Comparison of ENCODE assay signal across 13 cellular contexts in the genomic region with DNA sequence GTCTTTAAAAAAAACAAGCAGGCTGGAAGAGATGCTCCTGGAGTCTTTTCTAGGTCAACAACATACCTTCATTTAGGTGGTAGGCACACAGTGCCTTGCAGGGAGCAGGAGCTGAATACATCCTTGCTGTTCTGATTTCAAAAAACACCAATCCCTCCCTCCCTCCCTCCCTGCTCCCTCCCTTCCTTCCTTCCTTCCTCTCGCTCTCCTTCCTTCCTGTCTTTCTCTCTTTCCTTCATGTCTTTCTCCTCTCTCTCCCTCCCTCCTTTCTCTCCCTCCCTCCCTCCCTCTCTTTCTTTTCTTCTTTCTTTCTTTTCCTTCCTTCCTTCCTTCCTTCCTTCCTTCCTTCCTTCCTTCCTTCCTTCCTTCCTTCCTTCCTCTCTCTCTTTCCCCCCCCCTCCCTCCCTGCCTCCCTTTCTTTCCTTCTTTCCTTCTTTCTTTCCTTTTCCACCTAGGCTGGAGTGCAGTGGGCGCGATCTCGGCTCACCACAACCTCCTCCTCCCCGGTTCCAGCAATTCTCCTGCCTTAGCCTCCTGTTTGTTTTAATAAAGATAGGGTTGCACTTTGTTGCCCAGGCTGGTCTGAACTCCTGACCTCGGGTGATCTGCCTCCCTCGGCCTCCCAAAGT.
DNase-seq lines count a peak whose midpoint lies in the region; ATAC-seq and TF ChIP-seq lines count a peak whose summit lies in the region.
"Had no signal": no experiment of that assay in that cellular context is flagged by ENCODE, and none has a peak within 500 bp of the region (broad histone marks: within the 10 kb centered on the region; RNA-seq: fewer than 3 reads in every experiment).

No MANE protein-coding gene starts in this region.

- H3K4me2 ChIP-seq in smooth muscle cell = peak overlapping the region; percentile 81
- no peak overlapping the region for H3K4me2 ChIP-seq in SK-N-SH

- peaks cover 11% of the 10 kb centered on the region for H3K4me1 Mint-ChIP-seq in activated CD8-positive, alpha-beta T cell treated with anti-CD3 and anti-CD28 coated beads for 36 hours (ENCODE audit: low read depth)
- peaks cover 3% of the 10 kb centered on the region for H3K4me1 Mint-ChIP-seq in activated CD8-positive, alpha-beta T cell treated with anti-CD3 and anti-CD28 coated beads, Interleukin-2, amount 10 ng/mL, durations not matched to agents 7 days and 5 days (ENCODE audit: low read depth)
- peaks cover 8 to 18% (median 18%) of the 10 kb centered on the region in 3 donors for H3K4me1 Mint-ChIP-seq in T-cell

- CTCF ChIA-PET in activated CD8-positive, alpha-beta T cell treated with anti-CD3 and anti-CD28 coated beads for 36 hours (lab: Charles Lee) = no interaction called here
- CTCF ChIA-PET in activated CD8-positive, alpha-beta T cell treated with anti-CD3 and anti-CD28 coated beads, Interleukin-2, amount 10 ng/mL, durations not matched to agents 7 days and 5 days (lab: Charles Lee) = interaction anchor here (0.7 kb wide), 1 partner anchor 13 kb away, joined by 3 read pairs; no protein-coding TSS in a partner anchor
- CTCF ChIA-PET in T-cell (lab: Charles Lee) (no interaction called here), SK-N-SH (lab: Yijun Ruan, JAX) (no interaction called here)

- POLR2A ChIA-PET in activated CD8-positive, alpha-beta T cell treated with anti-CD3 and anti-CD28 coated beads for 36 hours (lab: Charles Lee) = no interaction called here
- POLR2A ChIA-PET in activated CD8-positive, alpha-beta T cell treated with anti-CD3 and anti-CD28 coated beads, Interleukin-2, amount 10 ng/mL, durations not matched to agents 7 days and 5 days (lab: Charles Lee) = no interaction called here
- POLR2A ChIA-PET in T-cell (lab: Charles Lee) = no interaction called here
- POLR2A ChIA-PET in SK-N-SH (lab: Yijun Ruan, JAX) = no interaction called here

- no peaks in the 10 kb centered on the region for H3K36me3 Mint-ChIP-seq in activated CD8-positive, alpha-beta T cell treated with anti-CD3 and anti-CD28 coated beads for 36 hours (ENCODE audit: low read depth)
- no peaks in the 10 kb centered on the region for H3K36me3 Mint-ChIP-seq in activated CD8-positive, alpha-beta T cell treated with anti-CD3 and anti-CD28 coated beads, Interleukin-2, amount 10 ng/mL, durations not matched to agents 7 days and 5 days (ENCODE audit: low read depth)
- peaks cover 12% of the 10 kb centered on the region for H3K36me3 Mint-ChIP-seq in T-cell

- no peaks in the 10 kb centered on the region for H3K79me2 ChIP-seq in smooth muscle cell (ENCODE audit: low read depth)
- H3K79me2 ChIP-seq in SK-N-SH (ENCODE audit: insufficient read depth) = no peaks in the 10 kb centered on the region

- DNase-seq in activated CD8-positive, alpha-beta T cell treated with anti-CD3 and anti-CD28 coated beads for 36 hours = no peak
- DNase-seq in activated CD8-positive, alpha-beta T cell treated with anti-CD3 and anti-CD28 coated beads, Interleukin-2, amount 10 ng/mL, durations not matched to agents 7 days and 5 days = no peak
- DNase-seq in T-cell (no peak), iPS DF 6.9 (ENCODE audit: low read depth, low spot score) (no peak), smooth muscle cell (lab: John Stamatoyannopoulos, UW; ENCODE audit: unreplicated experiment) (no peak), ovary (no peak), SK-N-SH (no peak)
- DNase-seq: activated gamma-delta T cell; NCI-H1930; NK-92 treated with Interleukin-12 subunit alpha and Interleukin-12 subunit beta, amount 100 ng/mL, for 24 hours; sigmoid colon had no signal

- H2AFZ ChIP-seq in smooth muscle cell (ENCODE audit: low read depth) (peak overlapping the region; percentile 31), SK-N-SH (ENCODE audit: low read depth) (no peak overlapping the region)

- H3K27me3 ChIP-seq in iPS DF 6.9 (ENCODE audit: control insufficient read depth, insufficient read depth, low read length) (no peaks in the 10 kb centered on the region; the same call in 1 of the 2 replicates), smooth muscle cell (ENCODE audit: low read depth) (peaks cover 48% of the 10 kb centered on the region), ovary (peaks cover 2% of the 10 kb centered on the region), SK-N-SH (ENCODE audit: insufficient read depth) (no peaks in the 10 kb centered on the region)

- H3K9me3 Mint-ChIP-seq in activated CD8-positive, alpha-beta T cell treated with anti-CD3 and anti-CD28 coated beads for 36 hours = no peaks in the 10 kb centered on the region
- no peaks in the 10 kb centered on the region for H3K9me3 Mint-ChIP-seq in activated CD8-positive, alpha-beta T cell treated with anti-CD3 and anti-CD28 coated beads, Interleukin-2, amount 10 ng/mL, durations not matched to agents 7 days and 5 days (ENCODE audit: insufficient read depth)
- peaks cover 0 to 4% (median 0%) of the 10 kb centered on the region in 3 donors for H3K9me3 Mint-ChIP-seq in T-cell

- H4K20me1 ChIP-seq in smooth muscle cell (ENCODE audit: low read depth) (no peaks in the 10 kb centered on the region), SK-N-SH (ENCODE audit: insufficient read depth) (no peaks in the 10 kb centered on the region)

- no peak for TF ChIP-seq CTCF in activated CD8-positive, alpha-beta T cell treated with anti-CD3 and anti-CD28 coated beads for 36 hours (IDR thresholded peaks at IDR 0.05)
- TF ChIP-seq CTCF in smooth muscle cell (IDR thresholded peaks at IDR 0.05; ENCODE audit: borderline replicate concordance, insufficient read depth, poor library complexity, severe bottlenecking) (no peak), ovary (IDR thresholded peaks at IDR 0.05) (no peak), SK-N-SH (IDR thresholded peaks at IDR 0.05) (no peak)

- intact Hi-C loops in activated CD8-positive, alpha-beta T cell treated with anti-CD3 and anti-CD28 coated beads for 36 hours (cut with micrococcal nuclease) = no loop called here
- intact Hi-C loops in ovary (cut with DNase I) = no loop called here

- H3K27me3 Mint-ChIP-seq in activated CD8-positive, alpha-beta T cell treated with anti-CD3 and anti-CD28 coated beads for 36 hours = peaks cover 41% of the 10 kb centered on the region
- H3K27me3 Mint-ChIP-seq in activated CD8-positive, alpha-beta T cell treated with anti-CD3 and anti-CD28 coated beads, Interleukin-2, amount 10 ng/mL, durations not matched to agents 7 days and 5 days (ENCODE audit: low read depth) = peaks cover 42% of the 10 kb centered on the region
- H3K27me3 Mint-ChIP-seq in T-cell = peaks cover 36 to 57% of the 10 kb centered on the region in 2 donors

- H3F3A ChIP-seq in smooth muscle cell (ENCODE audit: low read depth) (no peaks in the 10 kb centered on the region), SK-N-SH (replicated peaks; ENCODE audit: insufficient read depth) (no peaks in the 10 kb centered on the region)

- no peak overlapping the region for H3K27ac Mint-ChIP-seq in activated CD8-positive, alpha-beta T cell treated with anti-CD3 and anti-CD28 coated beads for 36 hours
- H3K27ac Mint-ChIP-seq in activated CD8-positive, alpha-beta T cell treated with anti-CD3 and anti-CD28 coated beads, Interleukin-2, amount 10 ng/mL, durations not matched to agents 7 days and 5 days = no peak overlapping the region
- H3K27ac Mint-ChIP-seq in T-cell = no peak overlapping the region

- no peak for TF ChIP-seq RAD21 in SK-N-SH (IDR thresholded peaks at IDR 0.05; ENCODE audit: low read length)

- H3K4me3 Mint-ChIP-seq in activated CD8-positive, alpha-beta T cell treated with anti-CD3 and anti-CD28 coated beads for 36 hours = peak overlapping the region; percentile 60
- no peak overlapping the region for H3K4me3 Mint-ChIP-seq in activated CD8-positive, alpha-beta T cell treated with anti-CD3 and anti-CD28 coated beads, Interleukin-2, amount 10 ng/mL, durations not matched to agents 7 days and 5 days
- H3K4me3 Mint-ChIP-seq in T-cell = peak overlapping the region; percentile 48 to 72 (median 49)

- H3K36me3 ChIP-seq in iPS DF 6.9 (ENCODE audit: control insufficient read depth, insufficient read depth, low read length) = no peaks in the 10 kb centered on the region
- H3K36me3 ChIP-seq in smooth muscle cell (ENCODE audit: low read depth) = no peaks in the 10 kb centered on the region
- no peaks in the 10 kb centered on the region for H3K36me3 ChIP-seq in ovary
- no peaks in the 10 kb centered on the region for H3K36me3 ChIP-seq in SK-N-SH (replicated peaks in 1 of 2; ENCODE audit: control insufficient read depth in 1 of 2, insufficient read depth in 2 of 2, low read length in 1 of 2)
- H3K36me3 ChIP-seq: sigmoid colon had no signal

- H3K9ac ChIP-seq in smooth muscle cell (ENCODE audit: low read depth) = no peak overlapping the region
- no peak overlapping the region for H3K9ac ChIP-seq in SK-N-SH

- H3K4me3 ChIP-seq in iPS DF 6.9 (ENCODE audit: low read length) (peak overlapping the region; percentile 50; the same call in 1 of the 2 replicates), smooth muscle cell (peak overlapping the region; percentile 33), ovary (no peak overlapping the region), SK-N-SH (ENCODE audit: low read depth in 2 of 2, low read length in 1 of 2) (no peak overlapping the region)

- H3K4me1 ChIP-seq in iPS DF 6.9 (ENCODE audit: control insufficient read depth, insufficient read depth, low read length) (peaks cover 3% of the 10 kb centered on the region; the same call in 1 of the 2 replicates), smooth muscle cell (ENCODE audit: low read depth) (peaks cover 8% of the 10 kb centered on the region), ovary (ENCODE audit: insufficient read depth) (peaks cover 2% of the 10 kb centered on the region), SK-N-SH (ENCODE audit: control insufficient read depth in 1 of 2, insufficient read depth in 2 of 2, low read depth in 1 of 2, low read length in 1 of 2) (no peaks in the 10 kb centered on the region; a peak in 1 of 4 replicates)
- H3K4me1 ChIP-seq: sigmoid colon had no signal

- no peaks in the 10 kb centered on the region for H3K9me2 ChIP-seq in SK-N-SH

- H3K9me3 ChIP-seq in iPS DF 6.9 (ENCODE audit: control insufficient read depth, insufficient read depth, low read length) (no peaks in the 10 kb centered on the region), smooth muscle cell (replicated peaks; ENCODE audit: low read depth) (no peaks in the 10 kb centered on the region), ovary (no peaks in the 10 kb centered on the region), SK-N-SH (no peaks in the 10 kb centered on the region)
- H3K9me3 ChIP-seq: sigmoid colon, testis had no signal

- no peak for ATAC-seq in activated CD8-positive, alpha-beta T cell treated with anti-CD3 and anti-CD28 coated beads for 36 hours
- no peak for ATAC-seq in activated CD8-positive, alpha-beta T cell treated with anti-CD3 and anti-CD28 coated beads, Interleukin-2, amount 10 ng/mL, durations not matched to agents 7 days and 5 days
- no peak for ATAC-seq in T-cell (replicated peaks in 1 of 4)
- ATAC-seq in GM18858 (IDR thresholded peaks at IDR 0.05; ENCODE audit: unreplicated experiment) = no peak

- no peak for TF ChIP-seq EP300 in ovary (IDR thresholded peaks at IDR 0.05)
- no peak for TF ChIP-seq EP300 in SK-N-SH (IDR thresholded peaks at IDR 0.05; ENCODE audit: borderline replicate concordance in 1 of 2, low read depth in 1 of 2, low read length in 1 of 2)

- H3K27ac ChIP-seq in iPS DF 6.9 (ENCODE audit: low read length) = no peak overlapping the region
- H3K27ac ChIP-seq in smooth muscle cell (ENCODE audit: low read depth) = no peak overlapping the region
- no peak overlapping the region for H3K27ac ChIP-seq in ovary
- H3K27ac ChIP-seq in SK-N-SH (ENCODE audit: low read depth in 2 of 2, low read length in 1 of 2) = no peak overlapping the region
- H3K27ac ChIP-seq: sigmoid colon, testis had no signal

- no CpG with 5 or more reads among the region's 7 CpGs for WGBS in iPS DF 6.9 (ENCODE audit: insufficient coverage, insufficient read length)
- 6% methylated on average over 3 of the region's 7 CpGs for WGBS in smooth muscle cell (ENCODE audit: low lambda C conversion rate)
- 27 to 39% (median 32%) methylated on average over 7 of the region's 7 CpGs for WGBS in ovary, 3 donors
- WGBS in SK-N-SH (ENCODE audit: low lambda C conversion rate) = 74% methylated on average over 7 of the region's 7 CpGs

- no peak for TF ChIP-seq POLR2A in ovary (IDR thresholded peaks at IDR 0.05)

Comparison
In these comparisons a context has a peak if more than half of its experiments do, and no peak if none do; other contexts are left out.
1. H3K4me3 ChIP-seq: peak in iPS DF 6.9 (single experiment) and smooth muscle cell (single experiment); none in ovary (single experiment) and SK-N-SH (0 of 2).